8 cellular contexts compared by ENCODE assay signal in the genomic region with DNA sequence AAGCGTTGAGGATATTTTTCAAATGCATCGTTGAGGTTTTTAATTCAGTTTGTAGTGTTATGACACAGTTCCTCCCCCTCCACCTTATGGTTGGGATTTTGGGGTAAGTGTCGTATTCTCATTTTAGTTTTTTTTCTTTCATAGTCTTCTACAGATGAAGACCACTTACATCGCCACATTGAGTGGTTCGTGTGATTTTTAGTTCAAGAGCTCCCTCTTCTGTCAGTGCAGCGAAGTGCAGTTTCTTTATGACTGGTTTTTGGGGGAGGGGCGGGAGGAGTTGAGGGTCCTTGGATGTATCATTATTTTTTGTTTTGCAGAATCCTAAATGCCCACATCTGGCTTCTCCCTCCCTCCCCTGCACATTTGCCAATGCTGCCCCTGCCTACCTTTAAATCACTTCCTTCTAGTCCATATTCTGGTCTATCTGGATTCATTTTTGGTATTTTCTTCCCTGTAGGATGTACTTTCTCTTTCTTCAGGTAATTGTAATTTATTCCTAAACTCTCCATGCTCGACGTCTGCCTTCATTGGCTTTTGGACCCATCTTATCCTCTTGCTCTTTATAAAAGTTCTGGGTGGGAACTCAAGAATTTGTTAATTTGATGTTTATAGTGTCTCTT.
DNase-seq lines count a peak whose midpoint lies in the region; ATAC-seq, FAIRE-seq and TF ChIP-seq lines count a peak whose summit lies in the region.

No MANE protein-coding gene starts in this region.

- CTCF ChIA-PET in HCT116 (lab: Charles Lee): interaction anchor here (0.7 to 1.9 kb wide), 6 partner anchors 10 to 517 kb away, joined by 3 to 11 read pairs (median 4); partner anchors contain the start of gene DNAJC11
- CTCF ChIA-PET in HepG2 (lab: Yijun Ruan, JAX; ENCODE audit: low intra/inter-chr PET ratio, low total read pairs): interaction anchor here (1.1 to 1.5 kb wide), 2 partner anchors 176 kb away, joined by 5 to 9 read pairs; no protein-coding TSS in a partner anchor

- peak overlapping the region; percentile 45; the same call in 1 of the 2 replicates for H3K4me2 ChIP-seq in HCT116 (ENCODE audit: low read length)
- no peak overlapping the region for H3K4me2 ChIP-seq in HepG2 (ENCODE audit: low read depth, low read length)

- H3K27me3 ChIP-seq in HCT116 (ENCODE audit: insufficient read depth, low read length) (no peaks in the 10 kb centered on the region), HepG2 (ENCODE audit: control insufficient read depth in 1 of 2, insufficient read depth in 2 of 2, low read length in 2 of 2) (peaks cover 2 to 13% of the 10 kb centered on the region in 2 experiments; a peak in 4 of 5 replicates), vagina (no peaks in the 10 kb centered on the region)

- WGBS in HepG2 (ENCODE audit: low lambda C conversion rate): 7% methylated on average over 9 of the region's 9 CpGs

- RAD21 ChIA-PET in HCT116 (lab: Charles Lee; ENCODE audit: low non-redundant PET in 1 of 2, low total read pairs in 2 of 2, uncharacterized antibody in 2 of 2, unreplicated experiment in 2 of 2): interaction anchor here in 1 of 2 experiments (1.0 kb wide), 1 partner anchor 176 kb away, joined by 4 read pairs; no protein-coding TSS in a partner anchor

- TF ChIP-seq CTCF in HCT116 (IDR thresholded peaks at IDR 0.05 in 2 of 3, conservative IDR thresholded peaks at IDR 0.05 in 1 of 3; ENCODE audit: borderline replicate concordance in 1 of 3, insufficient read depth in 1 of 3, low read depth in 2 of 3, low read length in 2 of 3) (peak; percentile 83 to 95 (median 90)), brain (conservative IDR thresholded peaks at IDR 0.05) (peak; percentile 62 to 72), HepG2 (CRISPR knock-in tag; IDR thresholded peaks at IDR 0.05) (peak; percentile 79), vagina (IDR thresholded peaks at IDR 0.05) (peak in 2 of 3 experiments; percentile 26 to 43)

- TF ChIP-seq EP300 in HepG2 (IDR thresholded peaks at IDR 0.05; ENCODE audit: low read depth in 2 of 2, low read length in 2 of 2) (no peak), HepG2 (CRISPR knock-in tag; IDR thresholded peaks at IDR 0.05; ENCODE audit: borderline replicate concordance) (no peak)

- H3K27ac Mint-ChIP-seq in brain: no peak overlapping the region
- H3K27ac Mint-ChIP-seq in stimulated activated memory B cell treated with anti-CD40 and anti-IgM and Interleukin-4, amounts not matched to agents 10 μg/mL and 1 μg/mL and 100 μg/mL, for 72 hours: no peak overlapping the region

- H3K4me3 ChIP-seq in HCT116 (replicated peaks in 1 of 2; ENCODE audit: low read depth in 1 of 2, low read length in 2 of 2) (no peak overlapping the region), HepG2 (replicated peaks in 1 of 3; ENCODE audit: insufficient read depth in 1 of 3, low read depth in 2 of 3, low read length in 3 of 3) (no peak overlapping the region), vagina (no peak overlapping the region)

- ATAC-seq in HCT116: peak; percentile 74
- no peak for ATAC-seq in HepG2
- ATAC-seq in HG03135 (IDR thresholded peaks at IDR 0.05; ENCODE audit: unreplicated experiment): no peak
- no peak for ATAC-seq in stimulated activated memory B cell treated with anti-CD40 and anti-IgM and Interleukin-4, amounts not matched to agents 10 μg/mL and 1 μg/mL and 100 μg/mL, for 72 hours

- no TSS peak for BruUV-seq in HCT116 (replicated peaks; lab: Mats Ljungman, UMichigan)
- no TSS peak for BruUV-seq in HepG2 (replicated peaks; lab: Mats Ljungman, UMichigan)

- H4K20me1 ChIP-seq in HCT116 (ENCODE audit: insufficient read depth) (no peaks in the 10 kb centered on the region), HepG2 (ENCODE audit: insufficient read depth, low read length) (no peaks in the 10 kb centered on the region)

- peaks cover 15% of the 10 kb centered on the region for H3K27me3 Mint-ChIP-seq in brain
- H3K27me3 Mint-ChIP-seq in stimulated activated memory B cell treated with anti-CD40 and anti-IgM and Interleukin-4, amounts not matched to agents 10 μg/mL and 1 μg/mL and 100 μg/mL, for 72 hours: peaks cover 44% of the 10 kb centered on the region

- no peak overlapping the region for H3K27ac ChIP-seq in HCT116 (ENCODE audit: low read depth, low read length)
- H3K27ac ChIP-seq in HepG2 (ENCODE audit: extremely low read length, insufficient read depth, low read length): no peak overlapping the region
- no peak overlapping the region for H3K27ac ChIP-seq in vagina

- in situ Hi-C loops in HepG2 (cut with HindIII; ENCODE audit: extremely low pct_ligation_motif_present, low pct_unique_long_range_greater_than_20kb): loop anchor here (5.0 to 25.0 kb wide), 3 partner anchors 176 to 731 kb away; partner anchors contain the start of genes DNAJC11 and PLEKHG5

- H3K4me3 Mint-ChIP-seq in brain: no peak overlapping the region
- no peak overlapping the region for H3K4me3 Mint-ChIP-seq in stimulated activated memory B cell treated with anti-CD40 and anti-IgM and Interleukin-4, amounts not matched to agents 10 μg/mL and 1 μg/mL and 100 μg/mL, for 72 hours

- H3K9me3 ChIP-seq in HCT116 (ENCODE audit: control insufficient read depth in 1 of 2, insufficient read depth in 1 of 2, low read depth in 1 of 2, low read length in 2 of 2): no peaks in the 10 kb centered on the region
- H3K9me3 ChIP-seq in HepG2 (ENCODE audit: low read length): no peaks in the 10 kb centered on the region
- no peaks in the 10 kb centered on the region for H3K9me3 ChIP-seq in vagina

- DNase-seq in D341Med (ENCODE audit: low spot score) (peak; percentile 60), HCT116 (ENCODE audit: low read depth, low spot score) (peak; percentile 51), NCI-H526 treated with DMSO at 0.1 percent for 48 hours (lab: John Stamatoyannopoulos, UW) (peak; percentile 31), HepG2 (ENCODE audit: low spot score) (peak; percentile 44), vagina (ENCODE audit: extremely low spot score in 2 of 2) (no peak)

- H3K9me2 ChIP-seq in HCT116 (ENCODE audit: insufficient read depth): no peaks in the 10 kb centered on the region

- H3K9me3 Mint-ChIP-seq in brain: peaks cover 0 to 4% (median 3%) of the 10 kb centered on the region in 5 experiments
- H3K9me3 Mint-ChIP-seq in stimulated activated memory B cell treated with anti-CD40 and anti-IgM and Interleukin-4, amounts not matched to agents 10 μg/mL and 1 μg/mL and 100 μg/mL, for 72 hours: peaks cover 8% of the 10 kb centered on the region

- peak; percentile 53 for FAIRE-seq in HepG2 (lab: Jason Lieb, UNC)

- H3K79me2 ChIP-seq in HCT116 (ENCODE audit: insufficient read depth, low read length) (no peaks in the 10 kb centered on the region), HepG2 (ENCODE audit: insufficient read depth, low read length) (no peaks in the 10 kb centered on the region)

- POLR2A ChIA-PET in HCT116 (lab: Charles Lee) (no interaction called here), HepG2 (lab: Yijun Ruan, JAX) (no interaction called here)

- H3K4me1 Mint-ChIP-seq in brain: peaks cover 18% of the 10 kb centered on the region
- H3K4me1 Mint-ChIP-seq in stimulated activated memory B cell treated with anti-CD40 and anti-IgM and Interleukin-4, amounts not matched to agents 10 μg/mL and 1 μg/mL and 100 μg/mL, for 72 hours: no peaks in the 10 kb centered on the region

- TF ChIP-seq POLR2A in HCT116 (IDR thresholded peaks at IDR 0.05; ENCODE audit: borderline replicate concordance, extremely low read depth, insufficient read depth, insufficient read length): no peak
- TF ChIP-seq POLR2A in HepG2 (IDR thresholded peaks at IDR 0.05; ENCODE audit: insufficient read depth in 1 of 2, low read depth in 2 of 2, low read length in 2 of 2): no peak
- no peak for TF ChIP-seq POLR2A in vagina (IDR thresholded peaks at IDR 0.05)

- H3K36me3 ChIP-seq in HCT116 (ENCODE audit: control insufficient read depth in 1 of 2, insufficient read depth in 2 of 2, low read length in 2 of 2) (no peaks in the 10 kb centered on the region), HepG2 (replicated peaks in 1 of 2; ENCODE audit: control insufficient read depth in 1 of 2, insufficient read depth in 2 of 2, low read length in 2 of 2) (no peaks in the 10 kb centered on the region), vagina (no peaks in the 10 kb centered on the region)

- intact Hi-C loops in HCT116 (cut with micrococcal nuclease): loop anchor here (1.0 to 10.0 kb wide), 6 partner anchors 324 to 854 kb away; no protein-coding TSS in a partner anchor
- intact Hi-C loops in HepG2 (cut with micrococcal nuclease; ENCODE audit: unreplicated experiment): loop anchor here (1.0 to 5.0 kb wide), 2 partner anchors 176 to 496 kb away; no protein-coding TSS in a partner anchor
- intact Hi-C loops in vagina (cut with DNase I): no loop called here

- H2AFZ ChIP-seq in HCT116 (ENCODE audit: low read depth, low read length, poor library complexity, severe bottlenecking) (peak overlapping the region; percentile 99), HepG2 (ENCODE audit: low read length) (no peak overlapping the region)

- no peak overlapping the region for H3K9ac ChIP-seq in HCT116 (ENCODE audit: low read length)
- H3K9ac ChIP-seq in HepG2 (ENCODE audit: insufficient read depth, low read depth, low read length): no peak overlapping the region

- H3K4me1 ChIP-seq in HCT116 (ENCODE audit: control insufficient read depth in 1 of 2, insufficient read depth in 2 of 2, low read length in 2 of 2) (peaks cover 3 to 7% of the 10 kb centered on the region in 2 experiments; a peak in 2 of 4 replicates), HepG2 (ENCODE audit: insufficient read depth, low read length) (no peaks in the 10 kb centered on the region), vagina (no peaks in the 10 kb centered on the region)

- no peaks in the 10 kb centered on the region for H3K36me3 Mint-ChIP-seq in brain
- no peaks in the 10 kb centered on the region for H3K36me3 Mint-ChIP-seq in stimulated activated memory B cell treated with anti-CD40 and anti-IgM and Interleukin-4, amounts not matched to agents 10 μg/mL and 1 μg/mL and 100 μg/mL, for 72 hours

- TF ChIP-seq RAD21 in HCT116 (IDR thresholded peaks at IDR 0.05; ENCODE audit: low read depth) (peak; percentile 93), HepG2 (CRISPR knock-in tag; IDR thresholded peaks at IDR 0.05) (peak; percentile 56; the same call in 1 of the 2 replicates)

Comparison
In these comparisons a context has a peak if more than half of its experiments do, and no peak if none do; other contexts are left out.
1. DNase-seq: peak in D341Med (single experiment), HCT116 (single experiment), NCI-H526 treated with DMSO at 0.1 percent for 48 hours (single experiment) and HepG2 (single experiment); none in vagina (0 of 2).
2. CTCF ChIP-seq: peak in every context shown above with its lines; median percentile 90 in HCT116; 79 in HepG2; 67 in brain; 34 in vagina.